8 cellular contexts compared by ENCODE assay signal in the genomic region with DNA sequence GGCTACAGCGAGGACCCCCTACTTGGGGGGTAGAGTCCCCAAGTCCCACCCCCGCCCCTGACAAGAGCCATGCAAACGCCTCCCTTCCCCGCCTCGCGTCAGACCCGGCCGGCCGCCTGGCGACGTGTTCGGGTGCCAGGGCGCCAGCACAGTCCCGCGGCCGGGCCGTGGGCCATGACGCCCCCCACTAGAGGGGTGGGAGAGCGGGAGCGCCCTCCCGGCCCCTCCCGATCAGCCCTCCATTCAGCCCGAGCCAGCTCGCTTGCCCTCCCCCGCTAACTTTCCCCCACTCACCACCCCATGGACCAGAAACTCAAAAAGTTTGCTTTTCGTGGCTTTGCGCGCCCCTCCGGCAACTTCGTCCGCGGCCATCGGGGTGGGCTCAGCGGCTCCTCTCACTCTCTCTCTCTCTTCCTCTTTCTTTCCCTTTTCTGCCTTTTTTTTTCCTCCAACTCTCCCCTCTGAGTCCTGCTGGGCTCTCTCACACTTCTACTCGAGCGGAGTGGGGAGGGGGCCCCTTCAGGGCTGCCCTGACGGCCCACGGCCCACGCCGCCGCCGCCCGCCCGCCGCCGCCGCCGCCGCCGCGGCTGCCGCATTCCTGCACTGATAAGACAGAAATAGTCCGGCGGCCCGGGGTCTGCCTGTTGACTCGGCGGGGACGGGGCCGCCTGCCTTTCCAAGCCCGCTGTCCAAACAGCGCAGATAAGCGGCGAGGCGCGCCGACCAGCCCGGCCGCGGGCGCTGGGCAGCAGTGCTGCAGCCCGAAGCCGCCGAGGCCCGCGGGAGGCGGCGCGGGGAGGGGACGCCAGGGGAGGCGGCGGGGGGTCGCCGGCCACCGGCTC. TPM values are rescaled to one million over a fixed set of nuclear protein-coding genes. Genes with fewer than 3 reads are reported as not detected.
DNase-seq lines count a peak whose midpoint lies in the region; ATAC-seq and TF ChIP-seq lines count a peak whose summit lies in the region.

A gene (minus strand): TSS at position 504 of the 843 bp plus-strand sequence. CDS start 132 bp downstream, at position 372.

- H3K27ac ChIP-seq in OCI-LY1 (ENCODE audit: low read depth, low read length, poor library complexity, severe bottlenecking) = no peak within 1 kb of the TSS

- H3K9me3 ChIP-seq in OCI-LY1 (ENCODE audit: low read length) = no peaks in the 10 kb centered on the region

- H3K4me3 ChIP-seq in OCI-LY1 (ENCODE audit: low read depth, low read length, poor library complexity, severe bottlenecking) = no peak within 1 kb of the TSS

- no peaks in the 10 kb centered on the region for H3F3A ChIP-seq in OCI-LY1 (ENCODE audit: insufficient read depth, low read length)

- no peak within 1 kb of the TSS for H3K9ac ChIP-seq in OCI-LY1 (ENCODE audit: low read length)

- no peaks in the 10 kb centered on the region for H3K79me2 ChIP-seq in OCI-LY1 (ENCODE audit: insufficient read depth, low read length)

- no peaks in the 10 kb centered on the region for H3K9me2 ChIP-seq in OCI-LY1 (ENCODE audit: low read depth, low read length)

- H3K4me2 ChIP-seq in OCI-LY1 (ENCODE audit: low read length) = peak within 1 kb of the TSS; percentile 39; the same call in 1 of the 2 replicates

- H3K27me3 ChIP-seq in OCI-LY1 (ENCODE audit: insufficient read depth, low read length) = peaks cover 29% of the 10 kb centered on the region

- no peak for TF ChIP-seq CTCF in OCI-LY1 (IDR thresholded peaks at IDR 0.05; ENCODE audit: low read length)

- DNase-seq in NCI-H2081 (lab: John Stamatoyannopoulos, UW) (peak; percentile 22 to 35), NCI-H2081 treated with DMSO at 0.1 percent for 48 hours (lab: John Stamatoyannopoulos, UW) (no peak), astrocyte of the hippocampus (ENCODE audit: low read depth, low spot score) (peak; percentile 95), hypothalamus (lab: John Stamatoyannopoulos, UW) (peak in 36 of 51 donors; percentile 29 to 79 (median 60)), posterior vena cava (ENCODE audit: low spot score) (no peak)

- intact Hi-C loops in posterior vena cava (cut with DNase I) = loop anchor here in 1 of 2 donors (10.0 kb wide), 1 partner anchor 56 kb away; no protein-coding TSS in a partner anchor

- H4K20me1 ChIP-seq in OCI-LY1 (ENCODE audit: insufficient read depth, low read length) = no peaks in the 10 kb centered on the region

- H3K36me3 ChIP-seq in OCI-LY1 (ENCODE audit: insufficient read depth, low read length) = no peaks in the 10 kb centered on the region

- H3K4me1 ChIP-seq in OCI-LY1 (ENCODE audit: insufficient read depth, low read length, severe bottlenecking) = peaks cover 37% of the 10 kb centered on the region

- ATAC-seq in GM19035 (IDR thresholded peaks at IDR 0.05; ENCODE audit: unreplicated experiment) = no peak
- ATAC-seq in HG02885 (IDR thresholded peaks at IDR 0.05; ENCODE audit: poor library complexity, unreplicated experiment) = no peak

- no peak within 1 kb of the TSS for H2AFZ ChIP-seq in OCI-LY1 (ENCODE audit: low read length)

RNA-seq across cellular contexts. Expression of the gene that starts here (rescaled TPM):
- total RNA-seq in posterior vena cava = 10 to 100 TPM; 45.8 to 68.4 TPM

Comparison
In these comparisons a context has a peak if more than half of its experiments do, and no peak if none do; other contexts are left out.
1. DNase-seq: peak in NCI-H2081 (2 of 2), astrocyte of the hippocampus (single experiment) and hypothalamus (36 of 51); none in NCI-H2081 treated with DMSO at 0.1 percent for 48 hours (single experiment) and posterior vena cava (single experiment).